ENCODE assay signal across 22 cellular contexts in genomic region chr1:29962356-29962755, GRCh38.
DNase-seq lines count a peak whose midpoint lies in the region; ATAC-seq and TF ChIP-seq lines count a peak whose summit lies in the region.
"Had no signal": no experiment of that assay in that cellular context is flagged by ENCODE, and none has a peak within 500 bp of the region (broad histone marks: within the 10 kb centered on the region; RNA-seq: fewer than 3 reads in every experiment).

No MANE protein-coding gene starts in this region.

- H3K4me1 ChIP-seq in HUES6 (ENCODE audit: control insufficient read depth, insufficient read depth, low read length): peaks cover 29% of the 10 kb centered on the region; the same call in 1 of the 2 replicates
- no peaks in the 10 kb centered on the region for H3K4me1 ChIP-seq in OCI-LY7 (ENCODE audit: insufficient read depth, low read length, poor library complexity, severe bottlenecking)

- H3K4me2 ChIP-seq in OCI-LY7 (ENCODE audit: low read length): no peak overlapping the region
- H3K4me2 ChIP-seq: SK-N-SH had no signal

- H3K4me1 Mint-ChIP-seq in osteocyte (ENCODE audit: unreplicated experiment) (no peaks in the 10 kb centered on the region), CD14-positive monocyte (no peaks in the 10 kb centered on the region)
- H3K4me1 Mint-ChIP-seq: CD8-positive, alpha-beta memory T cell had no signal

- ATAC-seq in left lobe of liver (no peak), HG03520 (IDR thresholded peaks at IDR 0.05; ENCODE audit: unreplicated experiment) (no peak)

- no peak overlapping the region for H2AFZ ChIP-seq in OCI-LY7 (ENCODE audit: low read length)

- no peaks in the 10 kb centered on the region for H3K79me2 ChIP-seq in OCI-LY7 (ENCODE audit: insufficient read depth, low read depth, low read length)

- H3K4me3 Mint-ChIP-seq in osteocyte (ENCODE audit: unreplicated experiment): no peak overlapping the region
- H3K4me3 Mint-ChIP-seq in CD14-positive monocyte: no peak overlapping the region
- H3K4me3 Mint-ChIP-seq: CD8-positive, alpha-beta memory T cell had no signal

- intact Hi-C loops in CD14-positive monocyte (cut with micrococcal nuclease): no loop called here
- intact Hi-C loops in OCI-LY7 (cut with micrococcal nuclease; ENCODE audit: unreplicated experiment): no loop called here

- TF ChIP-seq CTCF in osteocyte (IDR thresholded peaks at IDR 0.05) (no peak), CD14-positive monocyte (IDR thresholded peaks at IDR 0.05) (no peak), OCI-LY7 (conservative IDR thresholded peaks at IDR 0.05; ENCODE audit: low read length) (no peak)

- H3K9me3 Mint-ChIP-seq in osteocyte (ENCODE audit: unreplicated experiment) (no peaks in the 10 kb centered on the region), CD14-positive monocyte (peaks cover 0 to 1% (median 0%) of the 10 kb centered on the region in 7 donors)
- H3K9me3 Mint-ChIP-seq: CD8-positive, alpha-beta memory T cell had no signal

- DNase-seq in astrocyte of the hippocampus (ENCODE audit: low read depth, low spot score): peak; percentile 26
- DNase-seq in left lobe of liver (ENCODE audit: low spot score): peak; percentile 32
- DNase-seq in osteocyte (ENCODE audit: extremely low spot score, unreplicated experiment): peak; percentile 74
- no peak for DNase-seq in CD14-positive monocyte (ENCODE audit: low spot score)
- DNase-seq in OCI-LY7 (ENCODE audit: low spot score): no peak
- DNase-seq in NCI-H526 treated with DMSO at 0.1 percent for 48 hours (lab: John Stamatoyannopoulos, UW): no peak
- DNase-seq: C1 segment of cervical spinal cord; Calu3; CD8-positive, alpha-beta memory T cell; DMS153; DND-41; KBM-7; NCI-H1417; NCI-H1694; NCI-H2029 treated with DMSO at 0.1 percent for 48 hours; NCI-H2227 treated with DMSO at 0.1 percent for 48 hours; OCI-M1; SK-N-SH; SW 1271 had no signal

- CTCF ChIA-PET in OCI-LY7 (lab: Charles Lee; ENCODE audit: unreplicated experiment): no interaction called here

- H3K9me3 ChIP-seq in HUES6 (ENCODE audit: control insufficient read depth, insufficient read depth, low read depth, low read length): no peaks in the 10 kb centered on the region
- H3K9me3 ChIP-seq in OCI-LY7 (ENCODE audit: low read length): no peaks in the 10 kb centered on the region
- H3K9me3 ChIP-seq: MG63, SK-N-SH had no signal

- H3K27me3 ChIP-seq in HUES6 (ENCODE audit: control insufficient read depth, insufficient read depth, low read length): no peaks in the 10 kb centered on the region
- H3K27me3 ChIP-seq: MG63 had no signal

- no peaks in the 10 kb centered on the region for H3K9me2 ChIP-seq in OCI-LY7 (ENCODE audit: insufficient read depth, low read length)
- H3K9me2 ChIP-seq: SK-N-SH had no signal

- H3K27ac ChIP-seq in HUES6 (ENCODE audit: low read depth, low read length) (no peak overlapping the region), OCI-LY7 (ENCODE audit: low read depth, low read length, poor library complexity, severe bottlenecking) (no peak overlapping the region)

- H3K4me3 ChIP-seq in HUES6 (ENCODE audit: low read depth, low read length) (no peak overlapping the region; the same call in 1 of the 2 replicates), OCI-LY7 (ENCODE audit: low read depth, low read length, poor library complexity, severe bottlenecking) (no peak overlapping the region)
- H3K4me3 ChIP-seq: MG63 had no signal

- no peaks in the 10 kb centered on the region for H3K36me3 Mint-ChIP-seq in osteocyte (ENCODE audit: unreplicated experiment)
- H3K36me3 Mint-ChIP-seq in CD14-positive monocyte: no peaks in the 10 kb centered on the region
- H3K36me3 Mint-ChIP-seq: CD8-positive, alpha-beta memory T cell had no signal

- H3K27ac Mint-ChIP-seq in osteocyte (ENCODE audit: unreplicated experiment) (no peak overlapping the region), CD14-positive monocyte (no peak overlapping the region)
- H3K27ac Mint-ChIP-seq: CD8-positive, alpha-beta memory T cell had no signal

- H3K36me3 ChIP-seq in HUES6 (ENCODE audit: control insufficient read depth, insufficient read depth, low read length): no peaks in the 10 kb centered on the region
- H3K36me3 ChIP-seq in OCI-LY7 (ENCODE audit: insufficient read depth, low read length): no peaks in the 10 kb centered on the region
- H3K36me3 ChIP-seq: MG63 had no signal

- no peaks in the 10 kb centered on the region for H4K20me1 ChIP-seq in OCI-LY7 (ENCODE audit: insufficient read depth, low read length)

- H3K9ac ChIP-seq in HUES6 (ENCODE audit: low read length): peak overlapping the region; percentile 51
- H3K9ac ChIP-seq: SK-N-SH had no signal

- BruUV-seq in OCI-LY7 (replicated peaks; lab: Mats Ljungman, UMichigan): no TSS peak

- no peaks in the 10 kb centered on the region for H3K27me3 Mint-ChIP-seq in osteocyte (ENCODE audit: unreplicated experiment)
- peaks cover 2 to 7% (median 4%) of the 10 kb centered on the region in 3 donors for H3K27me3 Mint-ChIP-seq in CD14-positive monocyte (ENCODE audit: low read depth in 3 of 3)

- POLR2A ChIA-PET in OCI-LY7 (lab: Charles Lee): no interaction called here

Comparison
In these comparisons a context has a peak if more than half of its experiments do, and no peak if none do; other contexts are left out.
1. DNase-seq: peak in astrocyte of the hippocampus (single experiment), left lobe of liver (single experiment) and osteocyte (single experiment); none in CD14-positive monocyte (single experiment), OCI-LY7 (single experiment) and NCI-H526 treated with DMSO at 0.1 percent for 48 hours (single experiment).